Comparison of ENCODE assay signal across 18 cellular contexts in genomic region chr12:108670066-108670631, GRCh38. TPM values are rescaled to one million over a fixed set of nuclear protein-coding genes. Genes with fewer than 3 reads are reported as not detected.
DNase-seq lines count a peak whose midpoint lies in the region; ATAC-seq and TF ChIP-seq lines count a peak whose summit lies in the region.
"Had no signal": no experiment of that assay in that cellular context is flagged by ENCODE, and none has a peak within 500 bp of the region (broad histone marks: within the 10 kb centered on the region; RNA-seq: fewer than 3 reads in every experiment).

No MANE protein-coding gene starts in this region.

- H3K9me3 Mint-ChIP-seq in CD14-positive monocyte: peaks cover 0 to 3% (median 0%) of the 10 kb centered on the region in 7 donors
- H3K9me3 Mint-ChIP-seq in dendritic cell treated with granulocyte-macrophage colony-stimulating factor and Interleukin-4, amounts not matched to agents 40 ng/mL and 50 ng/mL, for 4 days: no peaks in the 10 kb centered on the region
- no peaks in the 10 kb centered on the region for H3K9me3 Mint-ChIP-seq in natural killer cell
- H3K9me3 Mint-ChIP-seq: activated T-cell treated with anti-CD3 and anti-CD28 coated beads, Interleukin-2, amount 50 U/mL, for 72 hours; naive B cell had no signal

- H3K9me3 ChIP-seq in parathyroid adenoma (ENCODE audit: control insufficient read depth, low read length): no peaks in the 10 kb centered on the region
- H3K9me3 ChIP-seq: stomach had no signal

- no peaks in the 10 kb centered on the region for H3K27me3 ChIP-seq in parathyroid adenoma (ENCODE audit: control insufficient read depth, insufficient read depth, low read length)
- H3K27me3 ChIP-seq: stomach had no signal

- no peak for ATAC-seq in natural killer cell
- no peak for ATAC-seq in HG02571 (IDR thresholded peaks at IDR 0.05; ENCODE audit: unreplicated experiment)
- ATAC-seq in HG03439 (IDR thresholded peaks at IDR 0.05; ENCODE audit: unreplicated experiment): no peak
- ATAC-seq: activated CD8-positive, alpha-beta T cell treated with anti-CD3 and anti-CD28 coated beads, Interleukin-2, amount 10 ng/mL, durations not matched to agents 7 days and 5 days; activated T-cell treated with anti-CD3 and anti-CD28 coated beads, Interleukin-2, amount 50 U/mL, for 72 hours; GM12878; left ventricle myocardium superior; PC-3 had no signal

- H3K36me3 ChIP-seq in parathyroid adenoma (ENCODE audit: control insufficient read depth, insufficient read depth, low read length): no peaks in the 10 kb centered on the region

- intact Hi-C loops in CD14-positive monocyte (cut with micrococcal nuclease) (no loop called here), natural killer cell (cut with micrococcal nuclease) (no loop called here)
- intact Hi-C loops in dendritic cell treated with granulocyte-macrophage colony-stimulating factor and Interleukin-4, amounts not matched to agents 40 ng/mL and 50 ng/mL, for 4 days (cut with micrococcal nuclease): no loop called here

- peak overlapping the region; percentile 17 for H3K4me2 ChIP-seq in parathyroid adenoma (ENCODE audit: low read length)

- no peak overlapping the region for H3K4me3 Mint-ChIP-seq in CD14-positive monocyte
- no peak overlapping the region for H3K4me3 Mint-ChIP-seq in dendritic cell treated with granulocyte-macrophage colony-stimulating factor and Interleukin-4, amounts not matched to agents 40 ng/mL and 50 ng/mL, for 4 days
- no peak overlapping the region for H3K4me3 Mint-ChIP-seq in natural killer cell
- H3K4me3 Mint-ChIP-seq: activated CD8-positive, alpha-beta T cell treated with anti-CD3 and anti-CD28 coated beads, Interleukin-2, amount 10 ng/mL, durations not matched to agents 7 days and 5 days; activated T-cell treated with anti-CD3 and anti-CD28 coated beads, Interleukin-2, amount 50 U/mL, for 72 hours; naive B cell had no signal

- H3K27ac Mint-ChIP-seq in CD14-positive monocyte: peak overlapping the region; percentile 19 to 76 (median 59)
- peak overlapping the region; percentile 62 for H3K27ac Mint-ChIP-seq in dendritic cell treated with granulocyte-macrophage colony-stimulating factor and Interleukin-4, amounts not matched to agents 40 ng/mL and 50 ng/mL, for 4 days
- H3K27ac Mint-ChIP-seq in natural killer cell: no peak overlapping the region
- H3K27ac Mint-ChIP-seq: activated CD8-positive, alpha-beta T cell treated with anti-CD3 and anti-CD28 coated beads, Interleukin-2, amount 10 ng/mL, durations not matched to agents 7 days and 5 days; activated T-cell treated with anti-CD3 and anti-CD28 coated beads, Interleukin-2, amount 50 U/mL, for 72 hours had no signal

- no peak overlapping the region for H3K4me3 ChIP-seq in parathyroid adenoma (ENCODE audit: low read depth, low read length)
- H3K4me3 ChIP-seq: GM12878, stomach had no signal

- peaks cover 0 to 2% (median 0%) of the 10 kb centered on the region in 3 donors for H3K27me3 Mint-ChIP-seq in CD14-positive monocyte (ENCODE audit: low read depth in 3 of 3)
- H3K27me3 Mint-ChIP-seq in dendritic cell treated with granulocyte-macrophage colony-stimulating factor and Interleukin-4, amounts not matched to agents 40 ng/mL and 50 ng/mL, for 4 days: no peaks in the 10 kb centered on the region
- H3K27me3 Mint-ChIP-seq in natural killer cell (ENCODE audit: low read depth in 2 of 2): no peaks in the 10 kb centered on the region
- H3K27me3 Mint-ChIP-seq: naive B cell had no signal

- H3K36me3 Mint-ChIP-seq in CD14-positive monocyte (peaks cover 59 to 62% of the 10 kb centered on the region in 2 donors), natural killer cell (peaks cover 8% of the 10 kb centered on the region)
- peaks cover 56% of the 10 kb centered on the region for H3K36me3 Mint-ChIP-seq in dendritic cell treated with granulocyte-macrophage colony-stimulating factor and Interleukin-4, amounts not matched to agents 40 ng/mL and 50 ng/mL, for 4 days (ENCODE audit: low read depth)
- H3K36me3 Mint-ChIP-seq: naive B cell had no signal

- peaks cover 39% of the 10 kb centered on the region for H3K4me1 ChIP-seq in parathyroid adenoma

- no peak for TF ChIP-seq CTCF in CD14-positive monocyte (IDR thresholded peaks at IDR 0.05)
- no peak for TF ChIP-seq CTCF in parathyroid adenoma (IDR thresholded peaks at IDR 0.05)
- no peak for TF ChIP-seq CTCF in natural killer cell (IDR thresholded peaks at IDR 0.05)

- DNase-seq in CD14-positive monocyte (ENCODE audit: low spot score) (no peak), NCI-H1092 (lab: John Stamatoyannopoulos, UW) (peak; percentile 45), natural killer cell (no peak), SIG-M5 treated with dmso at 0.1 percent for 504 hours (lab: John Stamatoyannopoulos, UW; ENCODE audit: unreplicated experiment) (no peak)
- DNase-seq: activated CD8-positive, alpha-beta T cell treated with anti-CD3 and anti-CD28 coated beads, Interleukin-2, amount 10 ng/mL, durations not matched to agents 7 days and 5 days; activated T-cell treated with anti-CD3 and anti-CD28 coated beads, Interleukin-2, amount 50 U/mL, for 72 hours; COR-L47; left ventricle myocardium superior; naive B cell; NCI-H2171; PC-3; stomach had no signal

- H3K79me2 ChIP-seq in parathyroid adenoma: peaks cover 24% of the 10 kb centered on the region

- peak overlapping the region; percentile 15 for H3K27ac ChIP-seq in parathyroid adenoma

- H3K9ac ChIP-seq in parathyroid adenoma: no peak overlapping the region

- no peak overlapping the region for H2AFZ ChIP-seq in parathyroid adenoma

- peaks cover 37% of the 10 kb centered on the region for H3K4me1 Mint-ChIP-seq in CD14-positive monocyte
- H3K4me1 Mint-ChIP-seq in dendritic cell treated with granulocyte-macrophage colony-stimulating factor and Interleukin-4, amounts not matched to agents 40 ng/mL and 50 ng/mL, for 4 days (ENCODE audit: low read depth): peaks cover 49% of the 10 kb centered on the region
- peaks cover 0 to 3% of the 10 kb centered on the region in 2 donors for H3K4me1 Mint-ChIP-seq in natural killer cell

RNA-seq across cellular contexts. Expression of gene SELPLG, which starts 36.5 kb away (rescaled TPM):
- polyA plus RNA-seq in CD14-positive monocyte: 100 to 1,000 TPM; 247 to 349 TPM
- 100 to 1,000 TPM; 179 to 201 (median 201) TPM for total RNA-seq in natural killer cell
- total RNA-seq: H1 had no signal

Comparison
In these comparisons a context has a peak if more than half of its experiments do, and no peak if none do; other contexts are left out.
1. H3K27ac Mint-ChIP-seq: peak in CD14-positive monocyte (7 of 7) and dendritic cell treated with granulocyte-macrophage colony-stimulating factor and Interleukin-4, amounts not matched to agents 40 ng/mL and 50 ng/mL, for 4 days (single experiment); none in natural killer cell (0 of 2).